Comparison of ENCODE assay signal across 21 cellular contexts in the genomic region with DNA sequence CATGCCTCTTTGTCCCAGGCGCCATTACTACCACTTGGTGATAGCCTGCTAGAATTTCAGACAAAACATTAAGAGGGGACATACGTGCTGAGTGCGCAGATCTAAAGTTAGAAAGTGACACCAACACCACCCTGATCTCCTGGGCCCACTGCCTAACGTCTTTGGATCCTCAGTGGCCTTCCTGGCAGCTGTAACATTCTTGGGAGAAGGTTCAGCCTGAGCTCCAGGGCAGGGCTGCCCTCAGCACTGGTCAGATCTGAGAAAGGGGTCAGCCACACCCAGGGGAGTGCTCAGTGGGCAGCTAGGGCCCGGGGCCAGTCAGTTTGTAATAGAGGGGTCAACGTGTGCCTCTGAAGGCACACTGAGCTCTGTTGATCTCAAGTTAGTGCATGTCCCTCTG. TPM values are rescaled to one million over a fixed set of nuclear protein-coding genes. Genes with fewer than 3 reads are reported as not detected.
A peak's percentile ranks its signal among the peaks of the same experiment; 100 is the strongest.
DNase-seq lines count a peak whose midpoint lies in the region; ATAC-seq, FAIRE-seq and TF ChIP-seq lines count a peak whose summit lies in the region.
"Had no signal": no experiment of that assay in that cellular context is flagged by ENCODE, and none has a peak within 500 bp of the region (broad histone marks: within the 10 kb centered on the region; RNA-seq: fewer than 3 reads in every experiment).

No MANE protein-coding gene starts in this region.

- H3K9me3 ChIP-seq in right cardiac atrium (ENCODE audit: control insufficient read depth, low read length) (no peaks in the 10 kb centered on the region), osteoblast (ENCODE audit: low read depth, low read length) (no peaks in the 10 kb centered on the region)
- H3K9me3 ChIP-seq: breast epithelium, thyroid gland had no signal

- DNase-seq in right cardiac atrium (peak; percentile 18 to 52 (median 42)), osteoblast (ENCODE audit: insufficient read length, low spot score, missing footprints) (peak; percentile 61), GM12892 (ENCODE audit: insufficient read length) (no peak), T1000 (lab: John Stamatoyannopoulos, UW) (no peak), HK-2 (ENCODE audit: unreplicated experiment) (no peak), H7 (no peak)
- DNase-seq: activated CD4-positive, alpha-beta T cell treated with anti-CD3 and anti-CD28 coated beads for 4 hours; activated naive CD8-positive, alpha-beta T cell treated with anti-CD3 and anti-CD28 coated beads, Interleukin-2, amount 10 ng/mL, durations not matched to agents 7 days and 5 days; DND-41; MM.1S; natural killer cell; NCI-H1694; NCI-H345; RPMI8226; stimulated activated CD4-positive, alpha-beta T cell treated with anti-CD3 and anti-CD28 coated beads, Interleukin-15, amount 100 ng/mL, for 24 hours; thyroid gland had no signal

- no peak overlapping the region for H2AFZ ChIP-seq in osteoblast (ENCODE audit: low read length)

- no peak for ATAC-seq in right cardiac atrium
- ATAC-seq: esophagus mucosa, natural killer cell had no signal

- TF ChIP-seq CTCF in brain (conservative IDR thresholded peaks at IDR 0.05) (no peak), osteoblast (IDR thresholded peaks at IDR 0.05; ENCODE audit: extremely low read depth, low read depth, low read length) (no peak)

- peaks cover 69% of the 10 kb centered on the region for H3K4me1 Mint-ChIP-seq in brain

- H3K79me2 ChIP-seq in osteoblast (ENCODE audit: insufficient read depth, low read length): peaks cover 44% of the 10 kb centered on the region

- no peak overlapping the region for H3K4me3 Mint-ChIP-seq in brain
- H3K4me3 Mint-ChIP-seq: activated naive CD8-positive, alpha-beta T cell treated with anti-CD3 and anti-CD28 coated beads, Interleukin-2, amount 10 ng/mL, durations not matched to agents 7 days and 5 days; natural killer cell had no signal

- no peak for FAIRE-seq in GM12892 (lab: Jason Lieb, UNC)
- FAIRE-seq: TTC549 had no signal

- WGBS in right cardiac atrium: 58% methylated on average over 6 of the region's 6 CpGs

- H3K27me3 Mint-ChIP-seq in brain: peaks cover 8% of the 10 kb centered on the region
- H3K27me3 Mint-ChIP-seq: activated naive CD8-positive, alpha-beta T cell treated with anti-CD3 and anti-CD28 coated beads, Interleukin-2, amount 10 ng/mL, durations not matched to agents 7 days and 5 days had no signal

- peaks cover 0 to 5% (median 0%) of the 10 kb centered on the region in 5 experiments for H3K9me3 Mint-ChIP-seq in brain
- H3K9me3 Mint-ChIP-seq: activated naive CD8-positive, alpha-beta T cell treated with anti-CD3 and anti-CD28 coated beads, Interleukin-2, amount 10 ng/mL, durations not matched to agents 7 days and 5 days; natural killer cell had no signal

- H3K4me2 ChIP-seq in osteoblast (ENCODE audit: insufficient read depth, low read length): no peak overlapping the region

- H3K36me3 Mint-ChIP-seq in brain: no peaks in the 10 kb centered on the region
- H3K36me3 Mint-ChIP-seq: activated naive CD8-positive, alpha-beta T cell treated with anti-CD3 and anti-CD28 coated beads, Interleukin-2, amount 10 ng/mL, durations not matched to agents 7 days and 5 days; natural killer cell had no signal

- H3K27ac ChIP-seq in right cardiac atrium (ENCODE audit: low read length) (peak overlapping the region; percentile 21), osteoblast (ENCODE audit: low read depth, low read length) (peak overlapping the region; percentile 94), temporal lobe (ENCODE audit: low read depth, low read length) (peak overlapping the region; percentile 99)

- no peak for TF ChIP-seq POLR2A in GM12892 (IDR thresholded peaks at IDR 0.05; ENCODE audit: low read depth, low read length)

- intact Hi-C loops in right cardiac atrium (cut with DNase I): loop anchor here in 1 of 4 donors (10.0 kb wide), 1 partner anchor 48 kb away; the partner anchor contains the start of gene ZCCHC24

- H3K27me3 ChIP-seq in right cardiac atrium (ENCODE audit: control insufficient read depth, insufficient read depth) (no peaks in the 10 kb centered on the region), osteoblast (ENCODE audit: insufficient read depth, low read length) (no peaks in the 10 kb centered on the region), H7 (ENCODE audit: control insufficient read depth, insufficient read depth, low read length) (no peaks in the 10 kb centered on the region)
- H3K27me3 ChIP-seq: breast epithelium, thyroid gland had no signal

- H3K4me1 ChIP-seq in right cardiac atrium (ENCODE audit: control insufficient read depth, insufficient read depth, low read length) (peaks cover 52% of the 10 kb centered on the region), osteoblast (ENCODE audit: insufficient read depth, low read length) (peaks cover 47% of the 10 kb centered on the region)

- peak overlapping the region in 3 of 5 experiments; percentile 88 to 95 (median 94) for H3K27ac Mint-ChIP-seq in brain
- H3K27ac Mint-ChIP-seq: activated naive CD8-positive, alpha-beta T cell treated with anti-CD3 and anti-CD28 coated beads, Interleukin-2, amount 10 ng/mL, durations not matched to agents 7 days and 5 days; natural killer cell had no signal

- no peak overlapping the region for H3K4me3 ChIP-seq in right cardiac atrium (ENCODE audit: low read length)
- no peak overlapping the region for H3K4me3 ChIP-seq in osteoblast (ENCODE audit: insufficient read depth, low read length)
- no peak overlapping the region for H3K4me3 ChIP-seq in H7 (ENCODE audit: insufficient read depth, low read depth, low read length)
- H3K4me3 ChIP-seq: thyroid gland had no signal

- peaks cover 12% of the 10 kb centered on the region for H3K36me3 ChIP-seq in osteoblast (ENCODE audit: insufficient read depth, low read length)
- no peaks in the 10 kb centered on the region; the same call in 1 of the 2 replicates for H3K36me3 ChIP-seq in H7 (replicated peaks; ENCODE audit: control insufficient read depth, insufficient read depth, low read length)
- H3K36me3 ChIP-seq: breast epithelium had no signal

- peaks cover 7% of the 10 kb centered on the region for H4K20me1 ChIP-seq in osteoblast (ENCODE audit: insufficient read depth, low read length)

RNA-seq across cellular contexts. Expression of gene ZCCHC24, which starts 48.4 kb away (rescaled TPM):
- polyA plus RNA-seq in brain (ENCODE audit: insufficient read depth, low read depth, low replicate concordance) (38.1 TPM), right cardiac atrium (31.3 TPM)
- total RNA-seq in right cardiac atrium (10 to 100 TPM; 60.4 to 75.3 (median 63.8) TPM), osteoblast (48.5 and 69.5 TPM in 2 replicates), temporal lobe (5.7 TPM)
- 0.32 TPM for polyA plus RNA-seq in GM12892 (2012; ENCODE audit: missing spikeins)
- total RNA-seq in H7 (2014; rRNA removed; shearing (Covaris generic)): 7.5 and 9.0 TPM in 2 replicates

RNA-seq across cellular contexts. Expression of gene PPIF, which starts 49.8 kb away (rescaled TPM):
- polyA plus RNA-seq in brain (ENCODE audit: insufficient read depth, low read depth, low replicate concordance): 142 TPM
- total RNA-seq in right cardiac atrium: 100 to 1,000 TPM in 3 of 4 donors, 10 to 100 TPM in 1; 91.8 to 121 (median 110) TPM
- polyA plus RNA-seq in right cardiac atrium: 97.7 TPM
- 37.7 and 39.1 TPM in 2 replicates for total RNA-seq in osteoblast
- 9.8 TPM for total RNA-seq in temporal lobe
- 71.2 TPM for polyA plus RNA-seq in GM12892 (2012; ENCODE audit: missing spikeins)
- 78.6 and 87.5 TPM in 2 replicates for total RNA-seq in H7 (2014; rRNA removed; shearing (Covaris generic))

Comparison
In these comparisons a context has a peak if more than half of its experiments do, and no peak if none do; other contexts are left out.
1. DNase-seq: peak in right cardiac atrium (3 of 3) and osteoblast (single experiment); none in GM12892 (single experiment), T1000 (single experiment), HK-2 (single experiment) and H7 (single experiment).
2. H3K27ac ChIP-seq: peak in every context shown above with its lines; median percentile 99 in temporal lobe; 94 in osteoblast; 21 in right cardiac atrium.